Comparison of ENCODE assay signal across 8 cellular contexts in the genomic region with DNA sequence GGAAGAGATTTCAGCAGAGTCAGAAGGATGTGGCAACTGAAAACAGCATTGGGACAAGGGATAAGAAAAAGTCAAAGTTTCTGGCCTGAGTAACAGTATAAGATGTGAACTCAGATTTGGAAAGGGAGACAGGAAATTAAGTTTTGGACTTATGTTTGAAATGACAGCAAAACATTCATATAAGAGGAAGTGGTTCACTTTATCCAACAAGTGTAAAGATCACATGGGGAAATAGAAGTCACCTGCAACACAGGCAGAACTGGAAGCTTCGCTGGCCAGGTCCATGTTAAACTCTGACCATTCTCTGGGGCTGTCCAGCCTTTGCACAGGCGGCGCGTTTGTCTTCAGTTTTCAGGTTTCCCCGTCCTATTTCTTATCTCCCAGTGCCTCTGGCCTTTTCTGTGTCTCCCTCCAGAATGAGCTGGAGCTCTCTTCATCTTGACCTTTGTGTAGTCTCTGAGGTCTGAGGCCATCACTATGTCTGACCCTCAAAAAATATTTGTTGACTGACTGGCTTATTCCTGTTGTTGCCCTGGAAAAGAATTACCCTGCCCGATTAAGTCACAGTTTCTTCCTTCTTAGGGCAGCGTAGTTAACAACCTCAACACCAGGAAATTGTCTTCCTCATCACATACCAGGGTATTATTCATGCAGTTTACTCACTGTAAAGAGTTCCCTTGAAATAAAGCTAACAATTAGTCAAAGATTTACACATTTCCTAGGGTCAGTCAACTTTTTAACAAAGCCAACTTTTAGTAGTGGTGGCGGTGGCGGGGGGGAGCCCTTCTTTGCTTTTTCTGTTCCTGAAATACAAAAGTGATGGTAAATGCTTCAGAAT. TPM values are rescaled to one million over a fixed set of nuclear protein-coding genes. Genes with fewer than 3 reads are reported as not detected.
DNase-seq lines count a peak whose midpoint lies in the region; ATAC-seq and TF ChIP-seq lines count a peak whose summit lies in the region.

No MANE protein-coding gene starts in this region.

- DNase-seq in Caco-2: peak; percentile 68 to 75
- peak; percentile 66 for DNase-seq in LHCN-M2 (ENCODE audit: low read depth)
- DNase-seq in adipocyte (ENCODE audit: low read depth): peak; percentile 62
- peak; percentile 50 for DNase-seq in stimulated activated CD8-positive, alpha-beta memory T cell treated with anti-CD3 and anti-CD28 coated beads, Interleukin-4, amount 100 ng/mL, for 48 hours
- DNase-seq in NCI-H187 treated with DMSO at 0.1 percent for 48 hours (lab: John Stamatoyannopoulos, UW): no peak

- peak overlapping the region; percentile 75 for H3K9ac ChIP-seq in adipocyte (ENCODE audit: low read length)

- H3K4me3 Mint-ChIP-seq in Caco-2 (ENCODE audit: unreplicated experiment): peak overlapping the region; percentile 90

- no peak for TF ChIP-seq CTCF in Caco-2 (IDR thresholded peaks at IDR 0.05; ENCODE audit: insufficient read depth in 1 of 2, low read depth in 1 of 2, low read length in 1 of 2, severe bottlenecking in 1 of 2, unreplicated experiment in 1 of 2)

- POLR2A ChIA-PET in Caco-2 (lab: Charles Lee): no interaction called here

- H3K9me3 Mint-ChIP-seq in Caco-2 (ENCODE audit: unreplicated experiment): no peaks in the 10 kb centered on the region

- CTCF ChIA-PET in Caco-2 (lab: Charles Lee): interaction anchor here (0.8 to 1.0 kb wide), 2 partner anchors 31 to 182 kb away, joined by 3 to 4 read pairs; no protein-coding TSS in a partner anchor

- H3K4me3 ChIP-seq in Caco-2 (ENCODE audit: low read depth, low read length) (peak overlapping the region; percentile 58), adipocyte (ENCODE audit: low read length) (peak overlapping the region; percentile 83), iPS-18c (ENCODE audit: insufficient read depth, low read depth, low read length) (peak overlapping the region; percentile 40)

- ATAC-seq in GM21619 (IDR thresholded peaks at IDR 0.05; ENCODE audit: unreplicated experiment): no peak
- no peak for ATAC-seq in GM21360 (IDR thresholded peaks at IDR 0.05; ENCODE audit: unreplicated experiment)

- H3K27me3 ChIP-seq in Caco-2 (replicated peaks; ENCODE audit: control insufficient read depth, insufficient read depth, low read length) (no peaks in the 10 kb centered on the region), adipocyte (replicated peaks; ENCODE audit: control insufficient read depth, insufficient read depth, low read length) (no peaks in the 10 kb centered on the region)

- H3K4me1 ChIP-seq in Caco-2 (peaks cover 53% of the 10 kb centered on the region), adipocyte (ENCODE audit: control insufficient read depth, insufficient read depth, low read length) (peaks cover 45% of the 10 kb centered on the region)

- H3K9me3 ChIP-seq in Caco-2: no peaks in the 10 kb centered on the region
- no peaks in the 10 kb centered on the region for H3K9me3 ChIP-seq in adipocyte (ENCODE audit: control insufficient read depth, low read length)
- no peaks in the 10 kb centered on the region for H3K9me3 ChIP-seq in iPS-18c (ENCODE audit: control insufficient read depth, insufficient read depth, low read length)

- peak overlapping the region; percentile 90 for H3K27ac Mint-ChIP-seq in Caco-2 (ENCODE audit: unreplicated experiment)

- intact Hi-C loops in Caco-2 (cut with micrococcal nuclease; ENCODE audit: unreplicated experiment): loop anchor here (1.0 to 5.0 kb wide), 4 partner anchors 25 to 174 kb away; no protein-coding TSS in a partner anchor

- peaks cover 68% of the 10 kb centered on the region for H3K4me1 Mint-ChIP-seq in Caco-2 (ENCODE audit: low read depth, unreplicated experiment)

- H3K27me3 Mint-ChIP-seq in Caco-2 (ENCODE audit: insufficient read depth, unreplicated experiment): no peaks in the 10 kb centered on the region

- no peaks in the 10 kb centered on the region for H3K36me3 ChIP-seq in Caco-2 (ENCODE audit: control insufficient read depth, insufficient read depth, low read length)
- H3K36me3 ChIP-seq in adipocyte (ENCODE audit: control insufficient read depth, insufficient read depth, low read length, severe bottlenecking): no peaks in the 10 kb centered on the region

- peaks cover 52% of the 10 kb centered on the region for H3K36me3 Mint-ChIP-seq in Caco-2 (ENCODE audit: insufficient read depth, unreplicated experiment)

- TSS peak; percentile 78 for BruUV-seq in Caco-2 (replicated peaks; lab: Mats Ljungman, UMichigan)

RNA-seq across cellular contexts. Expression of a gene that starts 1.0 kb away (rescaled TPM):
- total RNA-seq in Caco-2 (2022): 17.2 and 26.7 TPM in 2 replicates
- 10.9 and 11.3 TPM in 2 replicates for total RNA-seq in LHCN-M2 (2014; rRNA removed)
- 2.3 TPM for polyA plus RNA-seq in LHCN-M2 (2012)
